19 cellular contexts compared by ENCODE assay signal in genomic region chr3:189070965-189071364, GRCh38.
DNase-seq lines count a peak whose midpoint lies in the region; ATAC-seq and TF ChIP-seq lines count a peak whose summit lies in the region.
"Had no signal": no experiment of that assay in that cellular context is flagged by ENCODE, and none has a peak within 500 bp of the region (broad histone marks: within the 10 kb centered on the region; RNA-seq: fewer than 3 reads in every experiment).

No MANE protein-coding gene starts in this region.

- TF ChIP-seq CTCF in spleen (IDR thresholded peaks at IDR 0.05 in 8 of 11, conservative IDR thresholded peaks at IDR 0.05 in 3 of 11): no peak
- no peak for TF ChIP-seq CTCF in Peyer's patch (IDR thresholded peaks at IDR 0.05)

- H3K4me1 ChIP-seq in spleen (no peaks in the 10 kb centered on the region), Peyer's patch (no peaks in the 10 kb centered on the region)
- H3K4me1 ChIP-seq: BLaER1 had no signal

- peaks cover 3% of the 10 kb centered on the region in 2 donors for H3K4me1 Mint-ChIP-seq in effector memory CD8-positive, alpha-beta T cell (ENCODE audit: low read depth in 2 of 2)
- H3K4me1 Mint-ChIP-seq: CD14-positive monocyte had no signal

- H3K27me3 Mint-ChIP-seq in effector memory CD8-positive, alpha-beta T cell: no peaks in the 10 kb centered on the region
- H3K27me3 Mint-ChIP-seq: CD4-positive, alpha-beta memory T cell; CD8-positive, alpha-beta memory T cell had no signal

- H3K4me3 Mint-ChIP-seq in effector memory CD8-positive, alpha-beta T cell: no peak overlapping the region
- H3K4me3 Mint-ChIP-seq: CD14-positive monocyte; CD4-positive, alpha-beta memory T cell; CD4-positive, CD25-positive, alpha-beta regulatory T cell; CD8-positive, alpha-beta memory T cell had no signal

- H3K9me3 ChIP-seq in spleen (peaks cover 0 to 14% (median 10%) of the 10 kb centered on the region in 8 donors), Peyer's patch (no peaks in the 10 kb centered on the region)
- H3K9me3 ChIP-seq: BLaER1 had no signal

- intact Hi-C loops in spleen (cut with DNase I; ENCODE audit: low total_unique reads): no loop called here

- no peaks in the 10 kb centered on the region for H3K27me3 ChIP-seq in spleen (replicated peaks in 1 of 7)
- H3K27me3 ChIP-seq in Peyer's patch: no peaks in the 10 kb centered on the region
- H3K27me3 ChIP-seq: BE2C, BLaER1 had no signal

- H3K27ac ChIP-seq in spleen (no peak overlapping the region), Peyer's patch (no peak overlapping the region)
- H3K27ac ChIP-seq: BLaER1 had no signal

- ATAC-seq in effector memory CD8-positive, alpha-beta T cell (replicated peaks): no peak

- H3K36me3 ChIP-seq in spleen: no peaks in the 10 kb centered on the region
- no peaks in the 10 kb centered on the region for H3K36me3 ChIP-seq in Peyer's patch
- H3K36me3 ChIP-seq: BE2C, BLaER1 had no signal

- no peaks in the 10 kb centered on the region for H3K9me3 Mint-ChIP-seq in effector memory CD8-positive, alpha-beta T cell

- no peaks in the 10 kb centered on the region for H3K36me3 Mint-ChIP-seq in effector memory CD8-positive, alpha-beta T cell (ENCODE audit: insufficient read depth)
- H3K36me3 Mint-ChIP-seq: CD14-positive monocyte; CD4-positive, alpha-beta memory T cell; CD4-positive, CD25-positive, alpha-beta regulatory T cell had no signal

- H3K4me3 ChIP-seq in spleen: no peak overlapping the region
- no peak overlapping the region for H3K4me3 ChIP-seq in Peyer's patch
- H3K4me3 ChIP-seq: BLaER1 had no signal

- peak; percentile 29 for DNase-seq in ELF-1 (ENCODE audit: low read depth, low spot score)
- peak; percentile 38 for DNase-seq in NCI-H69 (lab: John Stamatoyannopoulos, UW)
- no peak for DNase-seq in effector memory CD8-positive, alpha-beta T cell
- DNase-seq in spleen: no peak
- no peak for DNase-seq in NCI-H187 treated with DMSO at 0.1 percent for 48 hours (lab: John Stamatoyannopoulos, UW)
- DNase-seq in Peyer's patch: no peak
- DNase-seq: 8988T; ACHN; BE2C; C1 segment of cervical spinal cord; CD4-positive, alpha-beta memory T cell; CD8-positive, alpha-beta memory T cell; COR-L47; DMS79; DND-41; GF-D8 had no signal

- TF ChIP-seq POLR2A in spleen (IDR thresholded peaks at IDR 0.05) (no peak), Peyer's patch (IDR thresholded peaks at IDR 0.05) (no peak)

- H3K27ac Mint-ChIP-seq in effector memory CD8-positive, alpha-beta T cell: peak overlapping the region; percentile 47 to 64
- H3K27ac Mint-ChIP-seq: CD14-positive monocyte had no signal

Comparison
In these comparisons a context has a peak if more than half of its experiments do, and no peak if none do; other contexts are left out.
1. DNase-seq: peak in ELF-1 (single experiment) and NCI-H69 (single experiment); none in effector memory CD8-positive, alpha-beta T cell (0 of 3), spleen (single experiment), NCI-H187 treated with DMSO at 0.1 percent for 48 hours (single experiment) and Peyer's patch (0 of 3).